28 cellular contexts compared by ENCODE assay signal in genomic region chr5:94329115-94329514, GRCh38.
"Had no signal": no experiment of that assay in that cellular context is flagged by ENCODE, and none has a peak within 500 bp of the region (broad histone marks: within the 10 kb centered on the region; RNA-seq: fewer than 3 reads in every experiment).

No MANE protein-coding gene starts in this region.

- H3K4me3 Mint-ChIP-seq: activated CD4-positive, alpha-beta T cell treated with anti-CD3 and anti-CD28 coated beads for 36 hours; activated naive CD4-positive, alpha-beta T cell treated with anti-CD3 and anti-CD28 coated beads, Interleukin-2, amount 10 ng/mL, durations not matched to agents 7 days and 5 days; activated T-cell treated with anti-CD3 and anti-CD28 coated beads, Interleukin-2, amount 50 U/mL, for 72 hours; dendritic cell treated with granulocyte-macrophage colony-stimulating factor and Interleukin-4, amounts not matched to agents 40 ng/mL and 50 ng/mL, for 4 days; endodermal cell; mesothelial cell of epicardium; naive B cell; nephron progenitor cell; stimulated activated naive B cell treated with anti-CD40 and anti-IgM and Interleukin-4, amounts not matched to agents 10 μg/mL and 1 μg/mL and 100 μg/mL, for 72 hours; T-helper 2 cell treated with Interferon-gamma antibody and Interleukin-4, amounts not matched to agents 5 μg/mL and 100 μg/mL, for 36 hours had no signal

- H3K4me3 ChIP-seq: breast epithelium, esophagus muscularis mucosa, gastrocnemius medialis, left ventricle myocardium inferior, right atrium auricular region, stomach, thyroid gland, upper lobe of left lung, vagina had no signal

- H3K27ac ChIP-seq: breast epithelium, esophagus muscularis mucosa, gastrocnemius medialis, left ventricle myocardium inferior, right atrium auricular region, stomach, thyroid gland, upper lobe of left lung, vagina had no signal

- H3K36me3 Mint-ChIP-seq: activated naive CD4-positive, alpha-beta T cell treated with anti-CD3 and anti-CD28 coated beads, Interleukin-2, amount 10 ng/mL, durations not matched to agents 7 days and 5 days; mesothelial cell of epicardium; stimulated activated naive B cell treated with anti-CD40 and anti-IgM and Interleukin-4, amounts not matched to agents 10 μg/mL and 1 μg/mL and 100 μg/mL, for 72 hours had no signal

- H3K27ac Mint-ChIP-seq: activated CD4-positive, alpha-beta T cell treated with anti-CD3 and anti-CD28 coated beads for 36 hours; activated naive CD4-positive, alpha-beta T cell treated with anti-CD3 and anti-CD28 coated beads, Interleukin-2, amount 10 ng/mL, durations not matched to agents 7 days and 5 days; activated T-cell treated with anti-CD3 and anti-CD28 coated beads, Interleukin-2, amount 50 U/mL, for 72 hours; dendritic cell treated with granulocyte-macrophage colony-stimulating factor and Interleukin-4, amounts not matched to agents 40 ng/mL and 50 ng/mL, for 4 days; endodermal cell; mesothelial cell of epicardium; naive B cell; nephron progenitor cell; stimulated activated naive B cell treated with anti-CD40 and anti-IgM and Interleukin-4, amounts not matched to agents 10 μg/mL and 1 μg/mL and 100 μg/mL, for 72 hours; T-helper 2 cell treated with Interferon-gamma antibody and Interleukin-4, amounts not matched to agents 5 μg/mL and 100 μg/mL, for 36 hours had no signal

- H3K27me3 ChIP-seq: breast epithelium, esophagus muscularis mucosa, gastrocnemius medialis, right atrium auricular region, stomach, thyroid gland, upper lobe of left lung, vagina had no signal

- H3K4me1 Mint-ChIP-seq: activated CD4-positive, alpha-beta T cell treated with anti-CD3 and anti-CD28 coated beads for 36 hours; activated naive CD4-positive, alpha-beta T cell treated with anti-CD3 and anti-CD28 coated beads, Interleukin-2, amount 10 ng/mL, durations not matched to agents 7 days and 5 days; endodermal cell; mesothelial cell of epicardium; naive B cell; nephron progenitor cell; stimulated activated naive B cell treated with anti-CD40 and anti-IgM and Interleukin-4, amounts not matched to agents 10 μg/mL and 1 μg/mL and 100 μg/mL, for 72 hours had no signal

- H3K27me3 Mint-ChIP-seq: activated CD4-positive, alpha-beta T cell treated with anti-CD3 and anti-CD28 coated beads for 36 hours; activated naive CD4-positive, alpha-beta T cell treated with anti-CD3 and anti-CD28 coated beads, Interleukin-2, amount 10 ng/mL, durations not matched to agents 7 days and 5 days; dendritic cell treated with granulocyte-macrophage colony-stimulating factor and Interleukin-4, amounts not matched to agents 40 ng/mL and 50 ng/mL, for 4 days; naive B cell; stimulated activated naive B cell treated with anti-CD40 and anti-IgM and Interleukin-4, amounts not matched to agents 10 μg/mL and 1 μg/mL and 100 μg/mL, for 72 hours had no signal

- H3K9me3 ChIP-seq: thyroid gland, vagina had no signal

- DNase-seq: activated CD4-positive, alpha-beta T cell treated with anti-CD3 and anti-CD28 coated beads for 36 hours; activated CD4-positive, CD25-positive, alpha-beta regulatory T cell; activated effector memory CD4-positive, alpha-beta T cell treated with Interleukin-2 at 50 U/mL for 16 hours; activated naive CD4-positive, alpha-beta T cell treated with anti-CD3 and anti-CD28 coated beads, Interleukin-2, amount 10 ng/mL, durations not matched to agents 7 days and 5 days; activated T-cell treated with anti-CD3 and anti-CD28 coated beads for 4 hours; activated T-cell treated with anti-CD3 and anti-CD28 coated beads, Interleukin-2, amount 50 U/mL, for 72 hours; amniotic stem cell; central memory CD4-positive, alpha-beta T cell; endodermal cell; gastrocnemius medialis; glutamatergic neuron; islet precursor cell; left ventricle myocardium inferior; naive B cell; nephron progenitor cell; stimulated activated CD4-positive, alpha-beta T cell treated with anti-CD3 and anti-CD28 coated beads, Interleukin-15, amount 100 ng/mL, for 24 hours; stimulated activated CD4-positive, alpha-beta T cell treated with anti-CD3 and anti-CD28 coated beads, Interleukin-2, amount 100 ng/mL, for 24 hours; stimulated activated naive B cell treated with anti-CD40 and anti-IgM and Interleukin-4, amounts not matched to agents 10 μg/mL and 1 μg/mL and 100 μg/mL, for 72 hours; stomach; thyroid gland; upper lobe of left lung had no signal

- H3K4me1 ChIP-seq: breast epithelium, esophagus muscularis mucosa, gastrocnemius medialis, left ventricle myocardium inferior, right atrium auricular region, stomach, thyroid gland, upper lobe of left lung, vagina had no signal

- H3K36me3 ChIP-seq: breast epithelium, esophagus muscularis mucosa, gastrocnemius medialis, left ventricle myocardium inferior, right atrium auricular region, stomach, thyroid gland, upper lobe of left lung, vagina had no signal
